In genomic region chr3:72273615-72274014, GRCh38 we compare ENCODE assay signal across 14 cellular contexts.
DNase-seq lines count a peak whose midpoint lies in the region; ATAC-seq, FAIRE-seq and TF ChIP-seq lines count a peak whose summit lies in the region.
"Had no signal": no experiment of that assay in that cellular context is flagged by ENCODE, and none has a peak within 500 bp of the region (broad histone marks: within the 10 kb centered on the region; RNA-seq: fewer than 3 reads in every experiment).

No MANE protein-coding gene starts in this region.

- H3K9me3 Mint-ChIP-seq in endodermal cell (no peaks in the 10 kb centered on the region), neural progenitor cell (no peaks in the 10 kb centered on the region)
- peaks cover 5% of the 10 kb centered on the region for H3K9me3 Mint-ChIP-seq in stimulated activated memory B cell treated with anti-CD40 and anti-IgM and Interleukin-4, amounts not matched to agents 10 μg/mL and 1 μg/mL and 100 μg/mL, for 72 hours
- no peaks in the 10 kb centered on the region for H3K9me3 Mint-ChIP-seq in stimulated activated naive CD8-positive, alpha-beta T cell treated with anti-CD3 and anti-CD28 coated beads, Interleukin-15, amount 100 ng/mL, for 72 hours
- H3K9me3 Mint-ChIP-seq: stimulated activated naive CD8-positive, alpha-beta T cell treated with anti-CD3 and anti-CD28 coated beads, Interleukin-15, Interleukin-2, amounts not matched to agents 100 ng/mL and 50 ng/mL, for 24 hours had no signal

- H3K4me3 Mint-ChIP-seq in endodermal cell (no peak overlapping the region), neural progenitor cell (no peak overlapping the region)
- H3K4me3 Mint-ChIP-seq in stimulated activated memory B cell treated with anti-CD40 and anti-IgM and Interleukin-4, amounts not matched to agents 10 μg/mL and 1 μg/mL and 100 μg/mL, for 72 hours, result no peak overlapping the region
- H3K4me3 Mint-ChIP-seq in stimulated activated naive CD8-positive, alpha-beta T cell treated with anti-CD3 and anti-CD28 coated beads, Interleukin-15, amount 100 ng/mL, for 72 hours, result no peak overlapping the region
- H3K4me3 Mint-ChIP-seq: activated naive CD8-positive, alpha-beta T cell treated with anti-CD3 and anti-CD28 coated beads for 36 hours; stimulated activated naive CD8-positive, alpha-beta T cell treated with anti-CD3 and anti-CD28 coated beads, Interleukin-15, Interleukin-2, amounts not matched to agents 100 ng/mL and 50 ng/mL, for 24 hours had no signal

- H3K27ac ChIP-seq in endodermal cell (ENCODE audit: low read depth, low read length) (no peak overlapping the region), neural progenitor cell (no peak overlapping the region)

- H3K27ac Mint-ChIP-seq in endodermal cell, result no peak overlapping the region
- H3K27ac Mint-ChIP-seq in neural progenitor cell, result no peak overlapping the region
- H3K27ac Mint-ChIP-seq in stimulated activated memory B cell treated with anti-CD40 and anti-IgM and Interleukin-4, amounts not matched to agents 10 μg/mL and 1 μg/mL and 100 μg/mL, for 72 hours, result no peak overlapping the region
- no peak overlapping the region for H3K27ac Mint-ChIP-seq in stimulated activated naive CD8-positive, alpha-beta T cell treated with anti-CD3 and anti-CD28 coated beads, Interleukin-15, amount 100 ng/mL, for 72 hours
- H3K27ac Mint-ChIP-seq: activated naive CD8-positive, alpha-beta T cell treated with anti-CD3 and anti-CD28 coated beads for 36 hours; stimulated activated naive CD8-positive, alpha-beta T cell treated with anti-CD3 and anti-CD28 coated beads, Interleukin-15, Interleukin-2, amounts not matched to agents 100 ng/mL and 50 ng/mL, for 24 hours had no signal

- H3K4me3 ChIP-seq in endodermal cell (ENCODE audit: low read length), result no peak overlapping the region
- H3K4me3 ChIP-seq in neural progenitor cell, result no peak overlapping the region

- ATAC-seq in stimulated activated memory B cell treated with anti-CD40 and anti-IgM and Interleukin-4, amounts not matched to agents 10 μg/mL and 1 μg/mL and 100 μg/mL, for 72 hours, result no peak
- ATAC-seq in stimulated activated naive CD8-positive, alpha-beta T cell treated with anti-CD3 and anti-CD28 coated beads, Interleukin-15, amount 100 ng/mL, for 72 hours, result no peak
- ATAC-seq: esophagus mucosa, HCT116 had no signal

- no peaks in the 10 kb centered on the region for H3K27me3 ChIP-seq in endodermal cell (ENCODE audit: control insufficient read depth, insufficient read depth, low read length, poor library complexity, severe bottlenecking)
- no peaks in the 10 kb centered on the region for H3K27me3 ChIP-seq in neural progenitor cell

- no peak for FAIRE-seq in GM19239 (lab: Jason Lieb, UNC)

- peaks cover 14% of the 10 kb centered on the region for H3K4me1 Mint-ChIP-seq in endodermal cell
- peaks cover 35% of the 10 kb centered on the region for H3K4me1 Mint-ChIP-seq in neural progenitor cell
- H3K4me1 Mint-ChIP-seq in stimulated activated memory B cell treated with anti-CD40 and anti-IgM and Interleukin-4, amounts not matched to agents 10 μg/mL and 1 μg/mL and 100 μg/mL, for 72 hours, result peaks cover 50% of the 10 kb centered on the region
- H3K4me1 Mint-ChIP-seq in stimulated activated naive CD8-positive, alpha-beta T cell treated with anti-CD3 and anti-CD28 coated beads, Interleukin-15, amount 100 ng/mL, for 72 hours, result peaks cover 49% of the 10 kb centered on the region

- H3K4me2 ChIP-seq in neural progenitor cell, result no peak overlapping the region

- H3K4me1 ChIP-seq in endodermal cell (ENCODE audit: control insufficient read depth, insufficient read depth, low read length) (peaks cover 8% of the 10 kb centered on the region), neural progenitor cell (peaks cover 29% of the 10 kb centered on the region)

- DNase-seq in AG20443 (ENCODE audit: low spot score), result peak; percentile 60
- DNase-seq in M059J (ENCODE audit: low read depth), result peak; percentile 61
- DNase-seq in endodermal cell, result peak; percentile 80
- peak; percentile 63 for DNase-seq in neural progenitor cell (ENCODE audit: low spot score)
- no peak for DNase-seq in GM19239 (ENCODE audit: insufficient read length, low spot score)
- DNase-seq in NCI-H2227 treated with DMSO at 0.1 percent for 48 hours (lab: John Stamatoyannopoulos, UW), result no peak
- no peak for DNase-seq in stimulated activated naive CD8-positive, alpha-beta T cell treated with anti-CD3 and anti-CD28 coated beads, Interleukin-15, amount 100 ng/mL, for 72 hours
- DNase-seq: activated CD4-positive, alpha-beta T cell treated with anti-CD3 and anti-CD28 coated beads for 48 hours; activated naive CD8-positive, alpha-beta T cell treated with anti-CD3 and anti-CD28 coated beads for 36 hours; NCI-H187 treated with DMSO at 0.1 percent for 48 hours had no signal

- H3K79me2 ChIP-seq in neural progenitor cell (ENCODE audit: low read depth), result no peaks in the 10 kb centered on the region

- TF ChIP-seq CTCF in endodermal cell (conservative IDR thresholded peaks at IDR 0.05), result no peak
- TF ChIP-seq CTCF in neural progenitor cell (IDR thresholded peaks at IDR 0.05), result no peak

- H3K36me3 Mint-ChIP-seq in endodermal cell (ENCODE audit: low read depth) (no peaks in the 10 kb centered on the region), neural progenitor cell (no peaks in the 10 kb centered on the region)
- H3K36me3 Mint-ChIP-seq in stimulated activated memory B cell treated with anti-CD40 and anti-IgM and Interleukin-4, amounts not matched to agents 10 μg/mL and 1 μg/mL and 100 μg/mL, for 72 hours, result no peaks in the 10 kb centered on the region
- H3K36me3 Mint-ChIP-seq: activated naive CD8-positive, alpha-beta T cell treated with anti-CD3 and anti-CD28 coated beads for 36 hours had no signal

- H3K9me3 ChIP-seq in endodermal cell (ENCODE audit: control insufficient read depth, low read length) (no peaks in the 10 kb centered on the region), neural progenitor cell (ENCODE audit: low read depth) (no peaks in the 10 kb centered on the region)

- H2AFZ ChIP-seq in neural progenitor cell (replicated peaks), result no peak overlapping the region

- WGBS in endodermal cell (ENCODE audit: insufficient coverage in 1 of 2, insufficient read length in 1 of 2), 2 experiments, result 46 to 76% methylated on average over 2 to 5 of the region's 6 CpGs

- peaks cover 14% of the 10 kb centered on the region for H3K27me3 Mint-ChIP-seq in endodermal cell (ENCODE audit: insufficient read depth)
- peaks cover 8% of the 10 kb centered on the region for H3K27me3 Mint-ChIP-seq in neural progenitor cell (ENCODE audit: insufficient read depth, low read depth)
- peaks cover 14% of the 10 kb centered on the region for H3K27me3 Mint-ChIP-seq in stimulated activated memory B cell treated with anti-CD40 and anti-IgM and Interleukin-4, amounts not matched to agents 10 μg/mL and 1 μg/mL and 100 μg/mL, for 72 hours
- H3K27me3 Mint-ChIP-seq in stimulated activated naive CD8-positive, alpha-beta T cell treated with anti-CD3 and anti-CD28 coated beads, Interleukin-15, amount 100 ng/mL, for 72 hours, result peaks cover 6% of the 10 kb centered on the region
- H3K27me3 Mint-ChIP-seq: stimulated activated naive CD8-positive, alpha-beta T cell treated with anti-CD3 and anti-CD28 coated beads, Interleukin-15, Interleukin-2, amounts not matched to agents 100 ng/mL and 50 ng/mL, for 24 hours had no signal

- H3K9ac ChIP-seq in endodermal cell (ENCODE audit: extremely low read depth, low read length, poor library complexity, severe bottlenecking) (no peak overlapping the region), neural progenitor cell (no peak overlapping the region)

- no peaks in the 10 kb centered on the region for H4K20me1 ChIP-seq in neural progenitor cell (ENCODE audit: low read depth)

- H3K36me3 ChIP-seq in endodermal cell (ENCODE audit: control insufficient read depth, insufficient read depth, low read length), result no peaks in the 10 kb centered on the region
- H3K36me3 ChIP-seq in neural progenitor cell, result no peaks in the 10 kb centered on the region

- H3F3A ChIP-seq in neural progenitor cell (ENCODE audit: low read depth), result no peaks in the 10 kb centered on the region

Comparison
In these comparisons a context has a peak if more than half of its experiments do, and no peak if none do; other contexts are left out.
1. DNase-seq: peak in AG20443 (single experiment), M059J (single experiment), endodermal cell (single experiment) and neural progenitor cell (single experiment); none in GM19239 (single experiment), NCI-H2227 treated with DMSO at 0.1 percent for 48 hours (single experiment) and stimulated activated naive CD8-positive, alpha-beta T cell treated with anti-CD3 and anti-CD28 coated beads, Interleukin-15, amount 100 ng/mL, for 72 hours (0 of 2).